Comparison of ENCODE assay signal across 8 cellular contexts in the genomic region with DNA sequence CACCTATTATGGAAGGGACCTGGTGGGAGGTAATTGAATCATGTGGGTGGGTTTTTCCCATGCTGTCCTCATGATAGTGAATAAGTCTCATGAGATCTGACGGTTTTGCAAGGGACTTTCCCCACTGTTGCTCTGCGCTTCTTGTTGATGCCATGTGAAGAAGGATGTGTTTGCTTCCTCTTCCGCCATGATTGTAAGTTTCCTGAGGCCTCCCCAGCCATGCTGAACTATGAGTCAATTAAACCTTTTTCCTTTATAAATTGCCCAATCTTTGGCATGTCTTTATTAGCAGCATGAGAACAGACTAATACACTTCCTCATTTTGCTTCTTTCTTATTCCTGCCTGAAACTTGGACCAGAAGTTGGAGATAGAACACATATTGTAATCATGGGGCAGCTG.
A peak's percentile ranks its signal among the peaks of the same experiment; 100 is the strongest.
DNase-seq lines count a peak whose midpoint lies in the region; ATAC-seq and TF ChIP-seq lines count a peak whose summit lies in the region.
"Not testable (repeated sequence)": the region's sequence is repeated elsewhere in the genome, so short reads cannot be mapped to it uniquely, and the experiment has no call there.

No MANE protein-coding gene starts in this region.

- DNase-seq in Kasumi-1 (lab: John Stamatoyannopoulos, UW) (peak; percentile 42 to 44), amniotic epithelial cell (ENCODE audit: low read depth) (peak; percentile 69), choroid plexus epithelial cell (ENCODE audit: low read depth) (peak; percentile 85), pulmonary artery endothelial cell (ENCODE audit: low read depth, low spot score) (peak; percentile 20)
- not testable (repeated sequence) for DNase-seq in hepatocyte (ENCODE audit: low spot score)

- H3K4me1 ChIP-seq in BLaER1 (peaks cover 34% of the 10 kb centered on the region), hepatocyte (ENCODE audit: insufficient read depth) (peaks cover 14% of the 10 kb centered on the region)

- not testable (repeated sequence) for H3K4me3 ChIP-seq in BLaER1; choroid plexus epithelial cell (ENCODE audit: low read depth, low read length); hepatocyte

- H3K27me3 ChIP-seq in BLaER1, hepatocyte: not testable (repeated sequence)

- not testable (repeated sequence) for H3K9ac ChIP-seq in BLaER1

- 97% methylated on average over 3 of the region's 3 CpGs for WGBS in hepatocyte (ENCODE audit: low lambda C conversion rate, missing lambda C conversion rate)

- H3K36me3 ChIP-seq in BLaER1; hepatocyte (replicated peaks; ENCODE audit: insufficient read depth, low read depth): not testable (repeated sequence)

- peak overlapping the region; percentile 20; the same call in 1 of the 2 replicates for H3K4me2 ChIP-seq in BLaER1
- not testable (repeated sequence) for H3K4me2 ChIP-seq in hepatocyte

- H2AFZ ChIP-seq in hepatocyte = not testable (repeated sequence)

- H3K9me3 ChIP-seq in BLaER1; hepatocyte (ENCODE audit: low read depth): not testable (repeated sequence)

- H3K79me2 ChIP-seq in hepatocyte = not testable (repeated sequence)

- TF ChIP-seq CTCF in choroid plexus epithelial cell (conservative IDR thresholded peaks at IDR 0.05; ENCODE audit: low read depth, low read length); hepatocyte (IDR thresholded peaks at IDR 0.05; ENCODE audit: poor library complexity): not testable (repeated sequence)

- H4K20me1 ChIP-seq in BLaER1; hepatocyte (ENCODE audit: insufficient read depth, poor library complexity, severe bottlenecking): not testable (repeated sequence)

- not testable (repeated sequence) for H3K9me2 ChIP-seq in hepatocyte (replicated peaks; ENCODE audit: insufficient read depth)

- H3K27ac ChIP-seq in BLaER1 = not testable (repeated sequence)
- H3K27ac ChIP-seq in hepatocyte = peak overlapping the region; percentile 93

- peak; percentile 37 for ATAC-seq in GM18858 (IDR thresholded peaks at IDR 0.05; ENCODE audit: unreplicated experiment)
- ATAC-seq in HG02642 (IDR thresholded peaks at IDR 0.05; ENCODE audit: poor library complexity, unreplicated experiment) = peak; percentile 44
